ENCODE assay signal across 17 cellular contexts in the genomic region with DNA sequence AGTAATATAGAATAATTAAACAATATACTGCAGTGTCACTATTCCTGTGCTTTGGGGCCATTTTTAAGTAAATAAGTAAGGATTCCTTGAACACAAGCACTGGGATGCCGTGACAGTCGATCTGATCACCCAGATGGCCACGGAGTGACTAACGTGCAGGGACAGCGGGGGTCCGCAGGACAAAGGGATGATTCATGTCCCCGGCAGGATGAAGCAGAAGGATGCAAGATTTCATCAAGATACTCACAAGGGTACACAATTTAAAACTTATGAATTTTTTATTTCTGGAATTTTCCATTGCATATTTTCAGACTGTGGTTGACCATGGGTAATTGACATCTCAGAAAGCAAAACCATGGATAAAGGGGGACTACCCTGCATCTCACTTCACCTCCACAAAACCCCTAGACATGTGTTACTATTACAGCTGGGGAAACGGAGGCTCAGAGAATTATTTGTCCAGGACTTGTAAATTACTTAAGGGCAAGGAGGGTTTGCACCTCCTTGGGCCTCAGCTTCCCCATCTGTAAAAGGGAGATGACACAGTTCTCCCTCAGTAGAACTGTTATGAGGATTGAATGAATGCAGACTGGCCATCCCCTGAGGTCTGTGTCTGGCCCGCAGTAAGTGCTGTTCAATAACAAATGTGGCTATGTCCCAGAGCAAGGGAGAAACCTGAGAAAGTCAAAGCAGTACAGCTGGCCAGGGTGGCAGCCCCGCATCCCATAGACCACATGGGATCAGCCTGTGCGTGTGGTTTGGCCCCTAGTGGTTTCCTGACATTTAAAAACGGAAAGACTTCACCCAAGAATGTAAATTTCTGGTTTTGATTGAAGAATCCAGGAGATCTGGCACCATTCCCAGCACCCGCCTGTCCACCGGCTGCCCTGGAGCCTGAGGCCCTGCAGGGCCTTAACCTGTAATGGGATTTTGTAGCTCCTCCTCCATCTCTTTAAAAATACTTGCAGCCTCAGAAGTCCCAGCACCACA.
DNase-seq lines count a peak whose midpoint lies in the region; ATAC-seq and TF ChIP-seq lines count a peak whose summit lies in the region.
"Had no signal": no experiment of that assay in that cellular context is flagged by ENCODE, and none has a peak within 500 bp of the region (broad histone marks: within the 10 kb centered on the region; RNA-seq: fewer than 3 reads in every experiment).

No MANE protein-coding gene starts in this region.

- H3K27ac ChIP-seq in cardiac muscle cell: no peak overlapping the region
- H3K27ac ChIP-seq: HL-60, tibial artery had no signal

- TF ChIP-seq CTCF in cardiac muscle cell (IDR thresholded peaks at IDR 0.05; ENCODE audit: low read depth, low read length): no peak

- no peaks in the 10 kb centered on the region for H3K27me3 ChIP-seq in cardiac muscle cell

- no peaks in the 10 kb centered on the region for H3K4me1 ChIP-seq in cardiac muscle cell (ENCODE audit: low read depth)
- H3K4me1 ChIP-seq: tibial artery had no signal

- intact Hi-C loops in cardiac septum (cut with DNase I): no loop called here

- H3K36me3 ChIP-seq in cardiac muscle cell: no peaks in the 10 kb centered on the region
- H3K36me3 ChIP-seq: tibial artery had no signal

- ATAC-seq in GM21381 (IDR thresholded peaks at IDR 0.05; ENCODE audit: unreplicated experiment) (no peak), HG03280 (IDR thresholded peaks at IDR 0.05; ENCODE audit: unreplicated experiment) (no peak)

- no peaks in the 10 kb centered on the region for H3K9me3 ChIP-seq in cardiac muscle cell (ENCODE audit: low read depth)
- H3K9me3 ChIP-seq: tibial artery had no signal

- no peak overlapping the region for H3K4me3 ChIP-seq in cardiac muscle cell
- H3K4me3 ChIP-seq: tibial artery had no signal

- DNase-seq in cardiac muscle cell (ENCODE audit: low read depth in 1 of 2, low spot score in 1 of 2) (peak; percentile 9 to 18), cardiac septum (ENCODE audit: low spot score) (no peak), RPMI8226 (peak; percentile 89), fibroblast of peridontal ligament (ENCODE audit: extremely low read depth) (peak; percentile 90), HuH-7 (ENCODE audit: low spot score) (no peak)
- DNase-seq in activated CD8-positive, alpha-beta memory T cell treated with anti-CD3 and anti-CD28 coated beads, Interleukin-2, amount 50 U/mL, for 48 hours: no peak
- DNase-seq: ACHN; activated CD4-positive, alpha-beta T cell treated with anti-CD3 and anti-CD28 coated beads, Interleukin-2, amount 10 ng/mL, durations not matched to agents 7 days and 5 days; activated effector memory CD4-positive, alpha-beta T cell treated with anti-CD3 and anti-CD28 coated beads, Interleukin-2, amount 50 U/mL, for 16 hours; kidney; naive B cell; NCI-H1092 treated with DMSO at 0.1 percent for 48 hours; NCI-H526; tibial artery had no signal

Comparison
In these comparisons a context has a peak if more than half of its experiments do, and no peak if none do; other contexts are left out.
1. DNase-seq: peak in cardiac muscle cell (2 of 2), RPMI8226 (single experiment) and fibroblast of peridontal ligament (single experiment); none in cardiac septum (single experiment), HuH-7 (single experiment) and activated CD8-positive, alpha-beta memory T cell treated with anti-CD3 and anti-CD28 coated beads, Interleukin-2, amount 50 U/mL, for 48 hours (single experiment).